In genomic region chr20:58877374-58878360, GRCh38 we compare ENCODE assay signal across 17 cellular contexts. TPM values are rescaled to one million over a fixed set of nuclear protein-coding genes. Genes with fewer than 3 reads are reported as not detected.
A peak's percentile ranks its signal among the peaks of the same experiment; 100 is the strongest.
DNase-seq lines count a peak whose midpoint lies in the region; ATAC-seq, FAIRE-seq and TF ChIP-seq lines count a peak whose summit lies in the region.
"Had no signal": no experiment of that assay in that cellular context is flagged by ENCODE, and none has a peak within 500 bp of the region (broad histone marks: within the 10 kb centered on the region; RNA-seq: fewer than 3 reads in every experiment).

No MANE protein-coding gene starts in this region.

- H3K4me3 Mint-ChIP-seq in CD8-positive, alpha-beta memory T cell: peak overlapping the region in 1 of 7 donors; percentile 35
- peak overlapping the region; percentile 15 for H3K4me3 Mint-ChIP-seq in activated CD8-positive, alpha-beta T cell treated with anti-CD3 and anti-CD28 coated beads, Interleukin-2, amount 10 ng/mL, durations not matched to agents 7 days and 5 days
- H3K4me3 Mint-ChIP-seq in mesothelial cell of epicardium: no peak overlapping the region

- no peaks in the 10 kb centered on the region for H3K9me3 ChIP-seq in CD8-positive, alpha-beta memory T cell (ENCODE audit: low read length)
- no peaks in the 10 kb centered on the region for H3K9me3 ChIP-seq in ascending aorta
- H3K9me3 ChIP-seq: adrenal gland, HAP-1, spleen, thoracic aorta had no signal

- no peak overlapping the region for H3K4me3 ChIP-seq in CD8-positive, alpha-beta memory T cell (ENCODE audit: low read length)
- H3K4me3 ChIP-seq in ascending aorta: no peak overlapping the region
- H3K4me3 ChIP-seq: adrenal gland, HAP-1, spleen, thoracic aorta had no signal

- no peak for DNase-seq in CD8-positive, alpha-beta memory T cell
- no peak for DNase-seq in HTR-8/SVneo (ENCODE audit: insufficient read length, low spot score)
- DNase-seq in activated CD8-positive, alpha-beta T cell treated with anti-CD3 and anti-CD28 coated beads, Interleukin-2, amount 10 ng/mL, durations not matched to agents 7 days and 5 days: peak; percentile 64
- DNase-seq in mesothelial cell of epicardium (ENCODE audit: low spot score in 2 of 2, unreplicated experiment in 2 of 2): no peak
- no peak for DNase-seq in ascending aorta (ENCODE audit: low spot score in 2 of 2)
- DNase-seq in NCI-H1105 treated with DMSO at 0.1 percent for 48 hours (lab: John Stamatoyannopoulos, UW): no peak
- DNase-seq: activated CD4-positive, alpha-beta T cell treated with anti-CD3 and anti-CD28 coated beads for 48 hours; NCI-H2171; OCI-M1; spleen; SW 1271 had no signal

- H3K36me3 ChIP-seq in CD8-positive, alpha-beta memory T cell (ENCODE audit: insufficient read depth, low read length): no peaks in the 10 kb centered on the region
- H3K36me3 ChIP-seq in ascending aorta: no peaks in the 10 kb centered on the region
- H3K36me3 ChIP-seq: adrenal gland, HAP-1, spleen, thoracic aorta had no signal

- POLR2A ChIA-PET in CD8-positive, alpha-beta memory T cell (lab: Charles Lee): no interaction called here
- POLR2A ChIA-PET in activated CD8-positive, alpha-beta T cell treated with anti-CD3 and anti-CD28 coated beads, Interleukin-2, amount 10 ng/mL, durations not matched to agents 7 days and 5 days (lab: Charles Lee): interaction anchor here (1.3 to 1.5 kb wide), 2 partner anchors 11 to 155 kb away, joined by 4 read pairs; partner anchors contain the start of gene ATP5F1E

- peaks cover 10 to 16% (median 12%) of the 10 kb centered on the region in 3 donors for H3K4me1 Mint-ChIP-seq in CD8-positive, alpha-beta memory T cell
- H3K4me1 Mint-ChIP-seq in activated CD8-positive, alpha-beta T cell treated with anti-CD3 and anti-CD28 coated beads, Interleukin-2, amount 10 ng/mL, durations not matched to agents 7 days and 5 days (ENCODE audit: low read depth): peaks cover 37% of the 10 kb centered on the region
- H3K4me1 Mint-ChIP-seq in mesothelial cell of epicardium: peaks cover 50% of the 10 kb centered on the region

- H3K27ac Mint-ChIP-seq in CD8-positive, alpha-beta memory T cell: peak overlapping the region in 5 of 8 donors; percentile 7 to 71 (median 46)
- H3K27ac Mint-ChIP-seq in activated CD8-positive, alpha-beta T cell treated with anti-CD3 and anti-CD28 coated beads, Interleukin-2, amount 10 ng/mL, durations not matched to agents 7 days and 5 days: peak overlapping the region; percentile 69
- H3K27ac Mint-ChIP-seq in mesothelial cell of epicardium: peak overlapping the region; percentile 47

- peaks cover 0 to 3% of the 10 kb centered on the region in 2 donors for H3K27me3 Mint-ChIP-seq in CD8-positive, alpha-beta memory T cell
- H3K27me3 Mint-ChIP-seq in activated CD8-positive, alpha-beta T cell treated with anti-CD3 and anti-CD28 coated beads, Interleukin-2, amount 10 ng/mL, durations not matched to agents 7 days and 5 days (ENCODE audit: low read depth): no peaks in the 10 kb centered on the region
- H3K27me3 Mint-ChIP-seq in mesothelial cell of epicardium (ENCODE audit: low read depth): no peaks in the 10 kb centered on the region

- no peaks in the 10 kb centered on the region for H3K9me3 Mint-ChIP-seq in CD8-positive, alpha-beta memory T cell
- no peaks in the 10 kb centered on the region for H3K9me3 Mint-ChIP-seq in activated CD8-positive, alpha-beta T cell treated with anti-CD3 and anti-CD28 coated beads, Interleukin-2, amount 10 ng/mL, durations not matched to agents 7 days and 5 days (ENCODE audit: insufficient read depth)
- no peaks in the 10 kb centered on the region for H3K9me3 Mint-ChIP-seq in mesothelial cell of epicardium

- CTCF ChIA-PET in CD8-positive, alpha-beta memory T cell (lab: Charles Lee): interaction anchor here (1.0 kb wide), 1 partner anchor 177 kb away, joined by 3 read pairs; no protein-coding TSS in a partner anchor
- CTCF ChIA-PET in activated CD8-positive, alpha-beta T cell treated with anti-CD3 and anti-CD28 coated beads, Interleukin-2, amount 10 ng/mL, durations not matched to agents 7 days and 5 days (lab: Charles Lee): interaction anchor here (1.0 to 2.7 kb wide), 2 partner anchors 10 to 527 kb away, joined by 3 to 8 read pairs; no protein-coding TSS in a partner anchor

- peak; percentile 84 for FAIRE-seq in HTR-8/SVneo (lab: Jason Lieb, UNC)

- intact Hi-C loops in ascending aorta (cut with DNase I): no loop called here

- peak; percentile 90 for ATAC-seq in activated CD8-positive, alpha-beta T cell treated with anti-CD3 and anti-CD28 coated beads, Interleukin-2, amount 10 ng/mL, durations not matched to agents 7 days and 5 days
- ATAC-seq in GM19467 (IDR thresholded peaks at IDR 0.05; ENCODE audit: unreplicated experiment): no peak
- no peak for ATAC-seq in HG03196 (IDR thresholded peaks at IDR 0.05; ENCODE audit: unreplicated experiment)

- no peak overlapping the region for H3K27ac ChIP-seq in CD8-positive, alpha-beta memory T cell (ENCODE audit: low read depth, low read length)
- no peak overlapping the region for H3K27ac ChIP-seq in ascending aorta
- H3K27ac ChIP-seq: parathyroid adenoma, thoracic aorta had no signal

- peaks cover 10% of the 10 kb centered on the region for H3K4me1 ChIP-seq in CD8-positive, alpha-beta memory T cell (ENCODE audit: insufficient read depth, low read length)
- H3K4me1 ChIP-seq in ascending aorta: no peaks in the 10 kb centered on the region
- H3K4me1 ChIP-seq: parathyroid adenoma had no signal

- peaks cover 0 to 4% (median 0%) of the 10 kb centered on the region in 3 donors for H3K36me3 Mint-ChIP-seq in CD8-positive, alpha-beta memory T cell
- H3K36me3 Mint-ChIP-seq in activated CD8-positive, alpha-beta T cell treated with anti-CD3 and anti-CD28 coated beads, Interleukin-2, amount 10 ng/mL, durations not matched to agents 7 days and 5 days (ENCODE audit: low read depth): no peaks in the 10 kb centered on the region
- H3K36me3 Mint-ChIP-seq in mesothelial cell of epicardium: no peaks in the 10 kb centered on the region

- H3K27me3 ChIP-seq in CD8-positive, alpha-beta memory T cell (ENCODE audit: insufficient read depth, low read length, poor library complexity, severe bottlenecking): no peaks in the 10 kb centered on the region
- H3K27me3 ChIP-seq in ascending aorta: no peaks in the 10 kb centered on the region
- H3K27me3 ChIP-seq: adrenal gland, spleen had no signal

- no peak for TF ChIP-seq CTCF in mesothelial cell of epicardium (IDR thresholded peaks at IDR 0.05; ENCODE audit: unreplicated experiment)
- TF ChIP-seq CTCF in ascending aorta (IDR thresholded peaks at IDR 0.05): no peak

RNA-seq across cellular contexts. Expression of gene GNAS, which starts 25.2 kb away (rescaled TPM):
- 100 to 1,000 TPM; 637 to 666 TPM for total RNA-seq in CD8-positive, alpha-beta memory T cell
- 218 TPM for polyA plus RNA-seq in CD8-positive, alpha-beta memory T cell
- total RNA-seq in activated CD8-positive, alpha-beta T cell treated with anti-CD3 and anti-CD28 coated beads, Interleukin-2, amount 10 ng/mL, durations not matched to agents 7 days and 5 days: 100 to 1,000 TPM; 912 to 952 TPM
- 1,218 to 1,240 TPM (median 1,226 TPM) in 3 replicates for total RNA-seq in mesothelial cell of epicardium
- total RNA-seq in ascending aorta: 663 TPM

RNA-seq across cellular contexts. Expression of gene GNAS-AS1, which starts 27.0 kb away (rescaled TPM):
- total RNA-seq in CD8-positive, alpha-beta memory T cell: under 1 TPM; 0.55 to 0.68 TPM
- not detected for polyA plus RNA-seq in CD8-positive, alpha-beta memory T cell
- total RNA-seq in activated CD8-positive, alpha-beta T cell treated with anti-CD3 and anti-CD28 coated beads, Interleukin-2, amount 10 ng/mL, durations not matched to agents 7 days and 5 days: 1 to 10 TPM; 1.3 to 2.0 TPM
- total RNA-seq in mesothelial cell of epicardium (5.8 to 6.3 TPM (median 5.9 TPM) in 3 replicates), ascending aorta (not detected)
